Comparison of ENCODE assay signal across 24 cellular contexts in the genomic region with DNA sequence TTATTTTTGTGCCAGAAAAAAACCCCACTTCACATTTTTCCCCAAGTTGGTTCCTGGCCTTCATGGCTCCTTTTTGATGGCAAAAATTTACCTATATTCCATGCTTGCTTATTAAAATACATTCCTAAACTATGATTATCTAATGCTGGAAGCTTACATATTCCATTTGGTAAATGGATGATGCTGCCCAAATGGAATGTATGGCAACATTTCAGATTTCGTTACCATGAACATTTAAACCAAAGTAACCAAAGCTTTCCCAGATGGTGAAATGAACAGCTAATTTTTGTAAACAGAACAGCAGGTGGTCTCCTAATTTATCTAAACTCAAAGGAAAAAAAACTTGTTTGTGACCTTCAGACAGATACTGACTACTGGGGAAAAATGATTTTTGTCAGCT.
DNase-seq lines count a peak whose midpoint lies in the region; ATAC-seq and TF ChIP-seq lines count a peak whose summit lies in the region.
"Had no signal": no experiment of that assay in that cellular context is flagged by ENCODE, and none has a peak within 500 bp of the region (broad histone marks: within the 10 kb centered on the region; RNA-seq: fewer than 3 reads in every experiment).

No MANE protein-coding gene starts in this region.

- H3K4me3 Mint-ChIP-seq in Caco-2 (ENCODE audit: unreplicated experiment), result no peak overlapping the region
- H3K4me3 Mint-ChIP-seq: H9; stimulated activated effector memory CD8-positive, alpha-beta T cell treated with anti-CD3 and anti-CD28 coated beads, Interleukin-12 subunit alpha, Interleukin-12 subunit beta, amount 100 ng/mL, for 72 hours; T-cell had no signal

- DNase-seq in GM04504 (ENCODE audit: low read depth), result peak; percentile 47
- peak; percentile 70 for DNase-seq in amniotic epithelial cell (ENCODE audit: low read depth)
- DNase-seq in fibroblast of gingiva (ENCODE audit: low read depth), result peak; percentile 1
- peak; percentile 27 for DNase-seq in stromal cell of bone marrow (ENCODE audit: low read depth)
- no peak for DNase-seq in SIG-M5 (lab: John Stamatoyannopoulos, UW)
- DNase-seq in Caco-2, result no peak
- DNase-seq: activated CD4-positive, CD25-positive, alpha-beta regulatory T cell treated with anti-CD3 and anti-CD28 coated beads, Interleukin-2, amount 50 U/mL, for 72 hours; activated T-cell treated with anti-CD3 and anti-CD28 coated beads, Interleukin-2, amount 50 U/mL, for 1 hour; amygdala; cerebellar nuclear complex; DMS79; glutamatergic neuron; H9; KBM-7; NCI-H187 treated with DMSO at 0.1 percent for 48 hours; NCI-H2227 treated with DMSO at 0.1 percent for 48 hours; stimulated activated CD4-positive, alpha-beta T cell treated with anti-CD3 and anti-CD28 coated beads, Interleukin-1b, Interleukin-23, amount 100 ng/mL, for 48 hours; T-cell; testis; uterus had no signal

- H3K4me1 Mint-ChIP-seq in Caco-2 (ENCODE audit: low read depth, unreplicated experiment), result no peaks in the 10 kb centered on the region
- H3K4me1 Mint-ChIP-seq: H9; stimulated activated effector memory CD8-positive, alpha-beta T cell treated with anti-CD3 and anti-CD28 coated beads, Interleukin-12 subunit alpha, Interleukin-12 subunit beta, amount 100 ng/mL, for 72 hours; T-cell had no signal

- H3K4me1 ChIP-seq in Caco-2, result no peaks in the 10 kb centered on the region
- H3K4me1 ChIP-seq: testis, uterus had no signal

- H3K27ac Mint-ChIP-seq in Caco-2 (ENCODE audit: unreplicated experiment), result no peak overlapping the region
- H3K27ac Mint-ChIP-seq: H9; progenitor cell of endocrine pancreas; stimulated activated effector memory CD8-positive, alpha-beta T cell treated with anti-CD3 and anti-CD28 coated beads, Interleukin-12 subunit alpha, Interleukin-12 subunit beta, amount 100 ng/mL, for 72 hours; T-cell had no signal

- POLR2A ChIA-PET in Caco-2 (lab: Charles Lee), result no interaction called here

- CTCF ChIA-PET in Caco-2 (lab: Charles Lee), result no interaction called here

- BruUV-seq in Caco-2 (replicated peaks; lab: Mats Ljungman, UMichigan), result no TSS peak

- intact Hi-C loops in Caco-2 (cut with micrococcal nuclease; ENCODE audit: unreplicated experiment), result no loop called here

- H3K9me3 Mint-ChIP-seq in Caco-2 (ENCODE audit: unreplicated experiment), result no peaks in the 10 kb centered on the region
- H3K9me3 Mint-ChIP-seq: T-cell had no signal

- no peaks in the 10 kb centered on the region for H3K36me3 Mint-ChIP-seq in Caco-2 (ENCODE audit: insufficient read depth, unreplicated experiment)
- H3K36me3 Mint-ChIP-seq: stimulated activated effector memory CD8-positive, alpha-beta T cell treated with anti-CD3 and anti-CD28 coated beads, Interleukin-12 subunit alpha, Interleukin-12 subunit beta, amount 100 ng/mL, for 72 hours; T-cell had no signal

- no peaks in the 10 kb centered on the region for H3K27me3 ChIP-seq in Caco-2 (replicated peaks; ENCODE audit: control insufficient read depth, insufficient read depth, low read length)
- H3K27me3 ChIP-seq: testis had no signal

- no peaks in the 10 kb centered on the region for H3K9me3 ChIP-seq in Caco-2
- H3K9me3 ChIP-seq: testis, uterus had no signal

- H3K27me3 Mint-ChIP-seq in Caco-2 (ENCODE audit: insufficient read depth, unreplicated experiment), result no peaks in the 10 kb centered on the region
- H3K27me3 Mint-ChIP-seq: progenitor cell of endocrine pancreas had no signal

- H3K4me3 ChIP-seq in Caco-2 (ENCODE audit: low read depth, low read length), result no peak overlapping the region
- H3K4me3 ChIP-seq: PC-9, testis, uterus had no signal

- no peak for ATAC-seq in GM19395 (IDR thresholded peaks at IDR 0.05; ENCODE audit: unreplicated experiment)
- ATAC-seq: stimulated activated effector memory CD8-positive, alpha-beta T cell treated with anti-CD3 and anti-CD28 coated beads, Interleukin-12 subunit alpha, Interleukin-12 subunit beta, amount 100 ng/mL, for 72 hours; T-cell had no signal

- no peak for TF ChIP-seq CTCF in Caco-2 (IDR thresholded peaks at IDR 0.05; ENCODE audit: insufficient read depth in 1 of 2, low read depth in 1 of 2, low read length in 1 of 2, severe bottlenecking in 1 of 2, unreplicated experiment in 1 of 2)

- H3K36me3 ChIP-seq in Caco-2 (ENCODE audit: control insufficient read depth, insufficient read depth, low read length), result no peaks in the 10 kb centered on the region
- H3K36me3 ChIP-seq: uterus had no signal

Comparison
In these comparisons a context has a peak if more than half of its experiments do, and no peak if none do; other contexts are left out.
1. DNase-seq: peak in GM04504 (single experiment), amniotic epithelial cell (single experiment), fibroblast of gingiva (single experiment) and stromal cell of bone marrow (single experiment); none in SIG-M5 (single experiment) and Caco-2 (0 of 2).